ENCODE assay signal across 1 cellular context in genomic region chr1:223776075-223776814, GRCh38.
A peak's percentile ranks its signal among the peaks of the same experiment; 100 is the strongest.
TF ChIP-seq lines count a peak whose summit lies in the region.

No MANE protein-coding gene starts in this region.

TF ChIP-seq in HEK293, 187 proteins besides CTCF, POLR2A, EP300 and RAD21 (continued from another document):
- no peak for TF ChIP-seq ZNF561 (tag by site-specific recombination; IDR thresholded peaks at IDR 0.05; ENCODE audit: borderline replicate concordance)
- TF ChIP-seq, protein P1, sequence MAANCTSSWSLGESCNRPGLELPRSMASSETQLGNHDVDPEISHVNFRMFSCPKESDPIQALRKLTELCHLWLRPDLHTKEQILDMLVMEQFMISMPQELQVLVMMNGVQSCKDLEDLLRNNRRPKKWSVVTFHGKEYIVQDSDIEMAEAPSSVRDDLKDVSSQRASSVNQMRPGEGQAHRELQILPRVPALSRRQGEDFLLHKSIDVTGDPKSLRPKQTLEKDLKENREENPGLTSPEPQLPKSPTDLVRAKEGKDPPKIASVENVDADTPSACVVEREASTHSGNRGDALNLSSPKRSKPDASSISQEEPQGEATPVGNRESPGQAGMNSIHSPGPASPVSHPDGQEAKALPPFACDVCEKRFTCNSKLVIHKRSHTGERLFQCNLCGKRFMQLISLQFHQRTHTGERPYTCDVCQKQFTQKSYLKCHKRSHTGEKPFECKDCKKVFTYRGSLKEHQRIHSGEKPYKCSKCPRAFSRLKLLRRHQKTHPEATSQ (tag by site-specific recombination; IDR thresholded peaks at IDR 0.05): no peak
- TF ChIP-seq ZXDB (tag by site-specific recombination; IDR thresholded peaks at IDR 0.05): no peak
- no peak for TF ChIP-seq ZNF76 (tag by site-specific recombination; IDR thresholded peaks at IDR 0.05; ENCODE audit: borderline replicate concordance, low read depth)
- no peak for TF ChIP-seq KLF8 (tag by site-specific recombination; IDR thresholded peaks at IDR 0.05)
- TF ChIP-seq ZFP37 (tag by site-specific recombination; IDR thresholded peaks at IDR 0.05): peak; percentile 46; the same call in 1 of the 2 replicates
- TF ChIP-seq ZNF707 (tag by site-specific recombination; IDR thresholded peaks at IDR 0.05): no peak
- TF ChIP-seq ZNF621 (tag by site-specific recombination; IDR thresholded peaks at IDR 0.05): no peak
- no peak for TF ChIP-seq ZBTB17 (tag by site-specific recombination; IDR thresholded peaks at IDR 0.05)
- TF ChIP-seq GLI4 (tag by site-specific recombination; IDR thresholded peaks at IDR 0.05): no peak
- TF ChIP-seq, protein P2, sequence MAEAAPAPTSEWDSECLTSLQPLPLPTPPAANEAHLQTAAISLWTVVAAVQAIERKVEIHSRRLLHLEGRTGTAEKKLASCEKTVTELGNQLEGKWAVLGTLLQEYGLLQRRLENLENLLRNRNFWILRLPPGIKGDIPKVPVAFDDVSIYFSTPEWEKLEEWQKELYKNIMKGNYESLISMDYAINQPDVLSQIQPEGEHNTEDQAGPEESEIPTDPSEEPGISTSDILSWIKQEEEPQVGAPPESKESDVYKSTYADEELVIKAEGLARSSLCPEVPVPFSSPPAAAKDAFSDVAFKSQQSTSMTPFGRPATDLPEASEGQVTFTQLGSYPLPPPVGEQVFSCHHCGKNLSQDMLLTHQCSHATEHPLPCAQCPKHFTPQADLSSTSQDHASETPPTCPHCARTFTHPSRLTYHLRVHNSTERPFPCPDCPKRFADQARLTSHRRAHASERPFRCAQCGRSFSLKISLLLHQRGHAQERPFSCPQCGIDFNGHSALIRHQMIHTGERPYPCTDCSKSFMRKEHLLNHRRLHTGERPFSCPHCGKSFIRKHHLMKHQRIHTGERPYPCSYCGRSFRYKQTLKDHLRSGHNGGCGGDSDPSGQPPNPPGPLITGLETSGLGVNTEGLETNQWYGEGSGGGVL (tag by site-specific recombination; IDR thresholded peaks at IDR 0.05): no peak
- TF ChIP-seq, protein P3, sequence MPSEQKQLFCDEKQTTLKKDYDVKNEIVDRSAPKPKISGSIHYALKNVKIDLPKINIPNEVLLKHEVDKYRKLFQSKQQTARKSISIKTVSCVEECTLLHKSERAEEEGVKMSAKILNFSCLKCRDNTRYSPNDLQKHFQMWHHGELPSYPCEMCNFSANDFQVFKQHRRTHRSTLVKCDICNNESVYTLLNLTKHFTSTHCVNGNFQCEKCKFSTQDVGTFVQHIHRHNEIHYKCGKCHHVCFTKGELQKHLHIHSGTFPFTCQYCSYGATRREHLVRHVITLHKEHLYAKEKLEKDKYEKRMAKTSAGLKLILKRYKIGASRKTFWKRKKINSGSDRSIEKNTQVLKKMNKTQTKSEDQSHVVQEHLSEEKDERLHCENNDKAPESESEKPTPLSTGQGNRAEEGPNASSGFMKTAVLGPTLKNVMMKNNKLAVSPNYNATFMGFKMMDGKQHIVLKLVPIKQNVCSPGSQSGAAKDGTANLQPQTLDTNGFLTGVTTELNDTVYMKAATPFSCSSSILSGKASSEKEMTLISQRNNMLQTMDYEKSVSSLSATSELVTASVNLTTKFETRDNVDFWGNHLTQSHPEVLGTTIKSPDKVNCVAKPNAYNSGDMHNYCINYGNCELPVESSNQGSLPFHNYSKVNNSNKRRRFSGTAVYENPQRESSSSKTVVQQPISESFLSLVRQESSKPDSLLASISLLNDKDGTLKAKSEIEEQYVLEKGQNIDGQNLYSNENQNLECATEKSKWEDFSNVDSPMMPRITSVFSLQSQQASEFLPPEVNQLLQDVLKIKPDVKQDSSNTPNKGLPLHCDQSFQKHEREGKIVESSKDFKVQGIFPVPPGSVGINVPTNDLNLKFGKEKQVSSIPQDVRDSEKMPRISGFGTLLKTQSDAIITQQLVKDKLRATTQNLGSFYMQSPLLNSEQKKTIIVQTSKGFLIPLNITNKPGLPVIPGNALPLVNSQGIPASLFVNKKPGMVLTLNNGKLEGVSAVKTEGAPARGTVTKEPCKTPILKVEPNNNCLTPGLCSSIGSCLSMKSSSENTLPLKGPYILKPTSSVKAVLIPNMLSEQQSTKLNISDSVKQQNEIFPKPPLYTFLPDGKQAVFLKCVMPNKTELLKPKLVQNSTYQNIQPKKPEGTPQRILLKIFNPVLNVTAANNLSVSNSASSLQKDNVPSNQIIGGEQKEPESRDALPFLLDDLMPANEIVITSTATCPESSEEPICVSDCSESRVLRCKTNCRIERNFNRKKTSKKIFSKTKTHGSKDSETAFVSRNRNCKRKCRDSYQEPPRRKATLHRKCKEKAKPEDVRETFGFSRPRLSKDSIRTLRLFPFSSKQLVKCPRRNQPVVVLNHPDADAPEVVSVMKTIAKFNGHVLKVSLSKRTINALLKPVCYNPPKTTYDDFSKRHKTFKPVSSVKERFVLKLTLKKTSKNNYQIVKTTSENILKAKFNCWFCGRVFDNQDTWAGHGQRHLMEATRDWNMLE (tag by site-specific recombination; conservative IDR thresholded peaks at IDR 0.05; ENCODE audit: low read depth): no peak
- TF ChIP-seq ZNF335 (tag by site-specific recombination; conservative IDR thresholded peaks at IDR 0.05): no peak
- TF ChIP-seq ZBTB7A (tag by site-specific recombination; IDR thresholded peaks at IDR 0.05; ENCODE audit: low read depth): no peak
- no peak for TF ChIP-seq ZNF138 (tag by site-specific recombination; IDR thresholded peaks at IDR 0.05; ENCODE audit: borderline replicate concordance)
- TF ChIP-seq ZSCAN16 (tag by site-specific recombination; IDR thresholded peaks at IDR 0.05): no peak
- no peak for TF ChIP-seq ZEB2 (tag by site-specific recombination; IDR thresholded peaks at IDR 0.05)
- TF ChIP-seq ZNF600 (tag by site-specific recombination; IDR thresholded peaks at IDR 0.05): peak; percentile 68
- TF ChIP-seq ZNF768 (tag by site-specific recombination; IDR thresholded peaks at IDR 0.05): no peak
- TF ChIP-seq ZNF10 (tag by site-specific recombination; IDR thresholded peaks at IDR 0.05): no peak
- TF ChIP-seq ZFP69B (tag by site-specific recombination; IDR thresholded peaks at IDR 0.05): no peak
- TF ChIP-seq ZNF626 (tag by site-specific recombination; IDR thresholded peaks at IDR 0.05): no peak
- no peak for TF ChIP-seq OVOL3 (tag by site-specific recombination; IDR thresholded peaks at IDR 0.05)
- no peak for TF ChIP-seq ZFHX2 (tag by site-specific recombination; conservative IDR thresholded peaks at IDR 0.05)
- TF ChIP-seq ZNF701 (tag by site-specific recombination; IDR thresholded peaks at IDR 0.05): no peak
- no peak for TF ChIP-seq ZNF747 (tag by site-specific recombination; IDR thresholded peaks at IDR 0.05)
- TF ChIP-seq TCF7L2 (IDR thresholded peaks at IDR 0.05; ENCODE audit: borderline replicate concordance, low read depth, low read length): no peak
- no peak for TF ChIP-seq ZNF514 (tag by site-specific recombination; IDR thresholded peaks at IDR 0.05)
- TF ChIP-seq, protein P4, sequence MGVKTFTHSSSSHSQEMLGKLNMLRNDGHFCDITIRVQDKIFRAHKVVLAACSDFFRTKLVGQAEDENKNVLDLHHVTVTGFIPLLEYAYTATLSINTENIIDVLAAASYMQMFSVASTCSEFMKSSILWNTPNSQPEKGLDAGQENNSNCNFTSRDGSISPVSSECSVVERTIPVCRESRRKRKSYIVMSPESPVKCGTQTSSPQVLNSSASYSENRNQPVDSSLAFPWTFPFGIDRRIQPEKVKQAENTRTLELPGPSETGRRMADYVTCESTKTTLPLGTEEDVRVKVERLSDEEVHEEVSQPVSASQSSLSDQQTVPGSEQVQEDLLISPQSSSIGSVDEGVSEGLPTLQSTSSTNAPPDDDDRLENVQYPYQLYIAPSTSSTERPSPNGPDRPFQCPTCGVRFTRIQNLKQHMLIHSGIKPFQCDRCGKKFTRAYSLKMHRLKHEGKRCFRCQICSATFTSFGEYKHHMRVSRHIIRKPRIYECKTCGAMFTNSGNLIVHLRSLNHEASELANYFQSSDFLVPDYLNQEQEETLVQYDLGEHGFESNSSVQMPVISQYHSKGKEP (tag by site-specific recombination; IDR thresholded peaks at IDR 0.05): no peak
- no peak for TF ChIP-seq ZNF791 (tag by site-specific recombination; IDR thresholded peaks at IDR 0.05)
- no peak for TF ChIP-seq ZNF214 (tag by site-specific recombination; IDR thresholded peaks at IDR 0.05; ENCODE audit: borderline replicate concordance)
- no peak for TF ChIP-seq PRDM4 (tag by site-specific recombination; IDR thresholded peaks at IDR 0.05)
- no peak for TF ChIP-seq KLF16 (tag by site-specific recombination; IDR thresholded peaks at IDR 0.05)
- no peak for TF ChIP-seq GFI1B (tag by site-specific recombination; IDR thresholded peaks at IDR 0.05)
- no peak for TF ChIP-seq ZIC2 (tag by site-specific recombination; IDR thresholded peaks at IDR 0.05)
- TF ChIP-seq YY2 (tag by site-specific recombination; IDR thresholded peaks at IDR 0.05): no peak
- TF ChIP-seq KLF10 (tag by site-specific recombination; IDR thresholded peaks at IDR 0.05): no peak
- peak; percentile 57; the same call in 1 of the 2 replicates for TF ChIP-seq SCRT2 (tag by site-specific recombination; IDR thresholded peaks at IDR 0.05)
- no peak for TF ChIP-seq ZNF433 (tag by site-specific recombination; IDR thresholded peaks at IDR 0.05; ENCODE audit: low read depth)
- peak; percentile 71 for TF ChIP-seq ZNF629 (tag by site-specific recombination; IDR thresholded peaks at IDR 0.05)
- 0 out of 2 replicates have a peak, but pooled peaks have one; percentile 21 for TF ChIP-seq ZNF155 (tag by site-specific recombination; IDR thresholded peaks at IDR 0.05)
- TF ChIP-seq, protein P5, sequence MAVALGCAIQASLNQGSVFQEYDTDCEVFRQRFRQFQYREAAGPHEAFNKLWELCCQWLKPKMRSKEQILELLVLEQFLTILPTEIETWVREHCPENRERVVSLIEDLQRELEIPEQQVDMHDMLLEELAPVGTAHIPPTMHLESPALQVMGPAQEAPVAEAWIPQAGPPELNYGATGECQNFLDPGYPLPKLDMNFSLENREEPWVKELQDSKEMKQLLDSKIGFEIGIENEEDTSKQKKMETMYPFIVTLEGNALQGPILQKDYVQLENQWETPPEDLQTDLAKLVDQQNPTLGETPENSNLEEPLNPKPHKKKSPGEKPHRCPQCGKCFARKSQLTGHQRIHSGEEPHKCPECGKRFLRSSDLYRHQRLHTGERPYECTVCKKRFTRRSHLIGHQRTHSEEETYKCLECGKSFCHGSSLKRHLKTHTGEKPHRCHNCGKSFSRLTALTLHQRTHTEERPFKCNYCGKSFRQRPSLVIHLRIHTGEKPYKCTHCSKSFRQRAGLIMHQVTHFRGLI (tag by site-specific recombination; IDR thresholded peaks at IDR 0.05): no peak
- TF ChIP-seq ZNF549 (tag by site-specific recombination; IDR thresholded peaks at IDR 0.05): no peak
- TF ChIP-seq REST (tag by site-specific recombination; IDR thresholded peaks at IDR 0.05): peak; percentile 89
- TF ChIP-seq, protein P6, sequence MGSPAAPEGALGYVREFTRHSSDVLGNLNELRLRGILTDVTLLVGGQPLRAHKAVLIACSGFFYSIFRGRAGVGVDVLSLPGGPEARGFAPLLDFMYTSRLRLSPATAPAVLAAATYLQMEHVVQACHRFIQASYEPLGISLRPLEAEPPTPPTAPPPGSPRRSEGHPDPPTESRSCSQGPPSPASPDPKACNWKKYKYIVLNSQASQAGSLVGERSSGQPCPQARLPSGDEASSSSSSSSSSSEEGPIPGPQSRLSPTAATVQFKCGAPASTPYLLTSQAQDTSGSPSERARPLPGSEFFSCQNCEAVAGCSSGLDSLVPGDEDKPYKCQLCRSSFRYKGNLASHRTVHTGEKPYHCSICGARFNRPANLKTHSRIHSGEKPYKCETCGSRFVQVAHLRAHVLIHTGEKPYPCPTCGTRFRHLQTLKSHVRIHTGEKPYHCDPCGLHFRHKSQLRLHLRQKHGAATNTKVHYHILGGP (tag by site-specific recombination; IDR thresholded peaks at IDR 0.05): no peak
- TF ChIP-seq ZNF677 (tag by site-specific recombination; IDR thresholded peaks at IDR 0.05): no peak
- no peak; the same call in 1 of the 2 replicates for TF ChIP-seq BCL11A (tag by site-specific recombination; IDR thresholded peaks at IDR 0.05; ENCODE audit: low read depth)
- TF ChIP-seq ZNF404 (tag by site-specific recombination; IDR thresholded peaks at IDR 0.05): no peak
- no peak for TF ChIP-seq ZNF223 (tag by site-specific recombination; IDR thresholded peaks at IDR 0.05)
- TF ChIP-seq, protein P7, sequence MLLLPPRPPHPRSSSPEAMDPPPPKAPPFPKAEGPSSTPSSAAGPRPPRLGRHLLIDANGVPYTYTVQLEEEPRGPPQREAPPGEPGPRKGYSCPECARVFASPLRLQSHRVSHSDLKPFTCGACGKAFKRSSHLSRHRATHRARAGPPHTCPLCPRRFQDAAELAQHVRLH (tag by site-specific recombination; IDR thresholded peaks at IDR 0.05): no peak
